Comparison of ENCODE assay signal across 8 cellular contexts in the genomic region with DNA sequence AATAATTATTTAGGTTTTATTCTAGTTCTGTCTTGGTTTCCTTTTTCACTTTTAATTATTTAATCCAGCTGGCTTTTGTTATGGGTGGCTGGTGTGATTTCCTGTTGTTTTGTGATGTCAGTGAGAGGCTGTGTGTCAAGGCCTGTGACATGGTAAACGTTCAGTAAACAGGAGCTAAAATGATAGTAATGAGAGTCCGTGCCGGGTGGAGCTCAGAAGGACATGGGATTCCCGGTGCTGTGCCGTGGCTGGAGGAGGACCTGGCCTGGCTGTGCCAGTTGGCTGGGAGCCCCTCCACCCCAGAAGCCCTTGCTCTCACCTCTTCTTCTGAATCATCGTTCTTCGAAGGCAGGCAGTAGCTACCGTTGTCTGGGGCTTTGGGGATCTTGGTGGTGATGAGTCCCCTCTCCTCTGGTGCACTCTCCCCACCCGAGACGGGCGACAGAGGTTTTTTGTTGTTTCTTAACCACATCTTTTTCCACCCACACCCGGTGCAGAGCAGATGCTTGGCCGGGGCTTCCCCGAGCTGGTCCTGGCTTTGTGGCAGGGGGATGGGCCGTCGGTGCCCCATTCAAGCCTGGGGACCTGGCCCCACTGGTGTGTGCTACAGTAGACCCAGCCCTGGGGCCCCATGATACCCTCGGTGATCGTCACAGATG. TPM values are rescaled to one million over a fixed set of nuclear protein-coding genes. Genes with fewer than 3 reads are reported as not detected.
DNase-seq lines count a peak whose midpoint lies in the region; ATAC-seq and TF ChIP-seq lines count a peak whose summit lies in the region.

No MANE protein-coding gene starts in this region.

- DNase-seq in Daoy (ENCODE audit: low read depth) (peak; percentile 69), NB4 (ENCODE audit: low read depth) (peak; percentile 65), epithelial cell of prostate (ENCODE audit: low read depth, low spot score) (no peak), ovary (peak; percentile 70 to 85 (median 81)), tibial nerve (ENCODE audit: low spot score in 2 of 2) (peak in 1 of 2 donors; percentile 49), NCI-H345 (lab: John Stamatoyannopoulos, UW) (no peak)
- DNase-seq in activated CD8-positive, alpha-beta memory T cell treated with anti-CD3 and anti-CD28 coated beads, Interleukin-2, amount 50 U/mL, for 4 hours: peak; percentile 86

- TF ChIP-seq EP300 in ovary (IDR thresholded peaks at IDR 0.05) (no peak), tibial nerve (IDR thresholded peaks at IDR 0.05) (peak in 1 of 2 donors; percentile 44)

- H3K27ac ChIP-seq in epithelial cell of prostate (peak overlapping the region; percentile 6), ovary (peak overlapping the region; percentile 55 to 57), tibial nerve (peak overlapping the region; percentile 32 to 82 (median 71))

- TF ChIP-seq POLR2A in NB4 (IDR thresholded peaks at IDR 0.05; ENCODE audit: extremely low read depth, insufficient read length): no peak
- TF ChIP-seq POLR2A in ovary (IDR thresholded peaks at IDR 0.05): no peak
- peak in 1 of 2 donors; percentile 23 for TF ChIP-seq POLR2A in tibial nerve (IDR thresholded peaks at IDR 0.05)

- H3K9me3 ChIP-seq in ovary (no peaks in the 10 kb centered on the region), tibial nerve (no peaks in the 10 kb centered on the region)

- WGBS in ovary, 3 donors: 5 to 12% (median 9%) methylated on average over 18 of the region's 18 CpGs
- 4 to 9% methylated on average over 18 of the region's 18 CpGs for WGBS in tibial nerve, 2 donors

- H3K4me3 ChIP-seq in NB4 (ENCODE audit: low read depth, low read length): no peak overlapping the region
- no peak overlapping the region for H3K4me3 ChIP-seq in ovary
- H3K4me3 ChIP-seq in tibial nerve: peak overlapping the region in 2 of 4 donors; percentile 5 to 23

- intact Hi-C loops in ovary (cut with DNase I): no loop called here

- H3K36me3 ChIP-seq in ovary (no peaks in the 10 kb centered on the region), tibial nerve (no peaks in the 10 kb centered on the region)

- H3K27me3 ChIP-seq in ovary (no peaks in the 10 kb centered on the region), tibial nerve (no peaks in the 10 kb centered on the region)

- ATAC-seq in GM21786 (IDR thresholded peaks at IDR 0.05; ENCODE audit: unreplicated experiment): peak; percentile 59

- peaks cover 20% of the 10 kb centered on the region for H3K4me1 ChIP-seq in ovary (ENCODE audit: insufficient read depth)
- peaks cover 0 to 94% (median 49%) of the 10 kb centered on the region in 4 donors for H3K4me1 ChIP-seq in tibial nerve

- TF ChIP-seq CTCF in NB4 (IDR thresholded peaks at IDR 0.05; ENCODE audit: low read depth, low read length) (no peak), ovary (IDR thresholded peaks at IDR 0.05) (no peak), tibial nerve (IDR thresholded peaks at IDR 0.05) (no peak)

RNA-seq across cellular contexts. Expression of gene SH2B3, which starts 29.1 kb away (rescaled TPM):
- total RNA-seq in Daoy (2014; rRNA removed; shearing (Covaris generic)): 28.7 and 41.9 TPM in 2 replicates
- 10 to 100 TPM in 5 of 7 donors, 1 to 10 TPM in 2; 8.6 to 24.0 (median 14.3) TPM for total RNA-seq in ovary
- polyA plus RNA-seq in ovary: 10 to 100 TPM in 1 of 2 donors, 1 to 10 TPM in 1; 7.2 to 22.0 TPM
- total RNA-seq in tibial nerve: 10 to 100 TPM; 21.4 to 79.8 (median 36.3) TPM

Comparison
In these comparisons a context has a peak if more than half of its experiments do, and no peak if none do; other contexts are left out.
1. DNase-seq: peak in Daoy (single experiment), NB4 (single experiment), activated CD8-positive, alpha-beta memory T cell treated with anti-CD3 and anti-CD28 coated beads, Interleukin-2, amount 50 U/mL, for 4 hours (single experiment) and ovary (5 of 5); none in epithelial cell of prostate (single experiment) and NCI-H345 (single experiment).
2. H3K27ac ChIP-seq: peak in every context shown above with its lines; median percentile 71 in tibial nerve; 56 in ovary; 6 in epithelial cell of prostate.